8 cellular contexts compared by ENCODE assay signal in genomic region chr7:108454317-108454673, GRCh38. TPM values are rescaled to one million over a fixed set of nuclear protein-coding genes. Genes with fewer than 3 reads are reported as not detected.
DNase-seq lines count a peak whose midpoint lies in the region; ATAC-seq, FAIRE-seq and TF ChIP-seq lines count a peak whose summit lies in the region.

No MANE protein-coding gene starts in this region.

- no peak for TF ChIP-seq CTCF in SK-N-SH (IDR thresholded peaks at IDR 0.05)
- no peak for TF ChIP-seq CTCF in esophagus muscularis mucosa (IDR thresholded peaks at IDR 0.05)
- TF ChIP-seq CTCF in psoas muscle (IDR thresholded peaks at IDR 0.05), result no peak

- CTCF ChIA-PET in SK-N-SH (lab: Yijun Ruan, JAX), result interaction anchor here (0.6 to 5.6 kb wide), 24 partner anchors 9 to 451 kb away, joined by 3 to 53 read pairs (median 5); partner anchors contain the start of gene LAMB1

- TF ChIP-seq EP300 in SK-N-SH (IDR thresholded peaks at IDR 0.05; ENCODE audit: borderline replicate concordance in 1 of 2, low read depth in 1 of 2, low read length in 1 of 2) (no peak), esophagus muscularis mucosa (IDR thresholded peaks at IDR 0.05) (no peak)

- no peak for FAIRE-seq in frontal cortex (lab: Jason Lieb, UNC)

- H3K27ac ChIP-seq in SK-N-SH (ENCODE audit: low read depth in 2 of 2, low read length in 1 of 2) (peak overlapping the region in 1 of 2 experiments; percentile 88; a peak in 2 of 4 replicates), esophagus muscularis mucosa (replicated peaks in 1 of 4) (no peak overlapping the region), psoas muscle (no peak overlapping the region)

- ATAC-seq in psoas muscle, result no peak

- H2AFZ ChIP-seq in SK-N-SH (ENCODE audit: low read depth), result peak overlapping the region; percentile 81; the same call in 1 of the 2 replicates

- no peaks in the 10 kb centered on the region for H3F3A ChIP-seq in SK-N-SH (replicated peaks; ENCODE audit: insufficient read depth)

- WGBS in SK-N-SH (ENCODE audit: low lambda C conversion rate), result 40% methylated on average over 4 of the region's 4 CpGs
- 60% methylated on average over 4 of the region's 4 CpGs for WGBS in esophagus muscularis mucosa
- WGBS in psoas muscle, 3 donors, result 44 to 52% (median 49%) methylated on average over 4 of the region's 4 CpGs

- H3K4me1 ChIP-seq in ES-I3 (ENCODE audit: insufficient read depth, low read length) (peaks cover 3% of the 10 kb centered on the region; the same call in 1 of the 2 replicates), SK-N-SH (ENCODE audit: control insufficient read depth in 1 of 2, insufficient read depth in 2 of 2, low read depth in 1 of 2, low read length in 1 of 2) (peaks cover 0 to 4% of the 10 kb centered on the region in 2 experiments; a peak in 2 of 4 replicates), esophagus muscularis mucosa (peaks cover 18 to 30% (median 26%) of the 10 kb centered on the region in 4 donors), psoas muscle (peaks cover 12% of the 10 kb centered on the region)

- DNase-seq in SK-N-SH (no peak), esophagus muscularis mucosa (ENCODE audit: extremely low spot score) (no peak), psoas muscle (no peak), NOMO-1 (lab: John Stamatoyannopoulos, UW; ENCODE audit: unreplicated experiment in 2 of 2) (no peak), frontal cortex (ENCODE audit: low spot score in 2 of 2) (no peak)
- DNase-seq in stimulated activated CD4-positive, alpha-beta T cell treated with anti-CD3 and anti-CD28 coated beads, Interleukin-4, amount 100 ng/mL, for 1 hour, result no peak
- no peak for DNase-seq in activated CD4-positive, CD25-positive, alpha-beta regulatory T cell treated with anti-CD3 and anti-CD28 coated beads, Interleukin-2, amount 50 U/mL, for 72 hours

- H3K9me3 ChIP-seq in ES-I3 (ENCODE audit: control insufficient read depth, insufficient read depth, low read length), result no peaks in the 10 kb centered on the region
- no peaks in the 10 kb centered on the region for H3K9me3 ChIP-seq in SK-N-SH
- no peaks in the 10 kb centered on the region for H3K9me3 ChIP-seq in esophagus muscularis mucosa
- no peaks in the 10 kb centered on the region for H3K9me3 ChIP-seq in psoas muscle

- H4K20me1 ChIP-seq in SK-N-SH (ENCODE audit: insufficient read depth), result no peaks in the 10 kb centered on the region

- H3K27me3 ChIP-seq in SK-N-SH (ENCODE audit: insufficient read depth) (peaks cover 48% of the 10 kb centered on the region), esophagus muscularis mucosa (peaks cover 0 to 73% (median 35%) of the 10 kb centered on the region in 4 donors), psoas muscle (ENCODE audit: insufficient read depth in 3 of 3, low read length in 2 of 3) (peaks cover 3 to 79% (median 14%) of the 10 kb centered on the region in 3 donors)

- H3K4me3 ChIP-seq in SK-N-SH (ENCODE audit: low read depth in 2 of 2, low read length in 1 of 2) (peak overlapping the region; percentile 59 to 64), esophagus muscularis mucosa (peak overlapping the region; percentile 53 to 63 (median 55)), psoas muscle (peak overlapping the region; percentile 63)

- no peaks in the 10 kb centered on the region for H3K9me2 ChIP-seq in SK-N-SH

- intact Hi-C loops in esophagus muscularis mucosa (cut with DNase I) (no loop called here), psoas muscle (cut with DNase I) (no loop called here)

- H3K36me3 ChIP-seq in ES-I3 (ENCODE audit: insufficient read depth, low read length), result no peaks in the 10 kb centered on the region
- H3K36me3 ChIP-seq in SK-N-SH (replicated peaks in 1 of 2; ENCODE audit: control insufficient read depth in 1 of 2, insufficient read depth in 2 of 2, low read length in 1 of 2), result no peaks in the 10 kb centered on the region
- H3K36me3 ChIP-seq in esophagus muscularis mucosa, result no peaks in the 10 kb centered on the region
- no peaks in the 10 kb centered on the region for H3K36me3 ChIP-seq in psoas muscle (ENCODE audit: insufficient read depth in 1 of 2, low read depth in 1 of 2)

- TF ChIP-seq RAD21 in SK-N-SH (IDR thresholded peaks at IDR 0.05; ENCODE audit: low read length), result no peak

- POLR2A ChIA-PET in SK-N-SH (lab: Yijun Ruan, JAX), result interaction anchor here (0.7 to 2.4 kb wide), 5 partner anchors 28 to 271 kb away, joined by 3 to 9 read pairs (median 3); partner anchors contain the start of genes DNAJB9 and THAP5

- peak overlapping the region; percentile 94 for H3K4me2 ChIP-seq in SK-N-SH

- H3K9ac ChIP-seq in ES-I3 (ENCODE audit: low read depth, low read length), result peak overlapping the region; percentile 72; the same call in 1 of the 2 replicates
- no peak overlapping the region; the same call in 1 of the 2 replicates for H3K9ac ChIP-seq in SK-N-SH

- H3K79me2 ChIP-seq in SK-N-SH (ENCODE audit: insufficient read depth), result no peaks in the 10 kb centered on the region

- no peak for TF ChIP-seq POLR2A in esophagus muscularis mucosa (IDR thresholded peaks at IDR 0.05; ENCODE audit: low read depth)

TF ChIP-seq in SK-N-SH, 30 proteins besides CTCF, POLR2A, EP300 and RAD21:
- no peak for TF ChIP-seq EZH2phosphoT487 (IDR thresholded peaks at IDR 0.05; ENCODE audit: borderline replicate concordance, low read depth)
- TF ChIP-seq MEF2A (IDR thresholded peaks at IDR 0.05; ENCODE audit: borderline replicate concordance, low read depth), result no peak
- no peak for TF ChIP-seq YY1 (IDR thresholded peaks at IDR 0.05; ENCODE audit: low read depth)
- TF ChIP-seq RXRA (IDR thresholded peaks at IDR 0.05; ENCODE audit: borderline replicate concordance, low read depth), result no peak
- no peak for TF ChIP-seq GABPA (IDR thresholded peaks at IDR 0.05; ENCODE audit: low read depth)
- TF ChIP-seq TAF1 (IDR thresholded peaks at IDR 0.05; ENCODE audit: borderline replicate concordance, low read depth, low read length), result no peak
- TF ChIP-seq TEAD4 (IDR thresholded peaks at IDR 0.05; ENCODE audit: borderline replicate concordance, insufficient read depth), result no peak
- TF ChIP-seq IRF3 (IDR thresholded peaks at IDR 0.05; ENCODE audit: low read depth, low read length), result no peak
- TF ChIP-seq POLR2AphosphoS5 (IDR thresholded peaks at IDR 0.05; ENCODE audit: low read depth, low read length), result no peak
- TF ChIP-seq FOXM1 (IDR thresholded peaks at IDR 0.05; ENCODE audit: low read depth), result no peak
- TF ChIP-seq GATA2 (CRISPR knock-in tag; IDR thresholded peaks at IDR 0.05), result no peak
- no peak for TF ChIP-seq SMC3 (IDR thresholded peaks at IDR 0.05; ENCODE audit: low read depth, low read length)
- TF ChIP-seq ZBTB33 (IDR thresholded peaks at IDR 0.05; ENCODE audit: borderline replicate concordance, low read depth), result no peak
- TF ChIP-seq USF1 (IDR thresholded peaks at IDR 0.05; ENCODE audit: borderline replicate concordance, low read depth), result no peak

RNA-seq across cellular contexts. Expression of gene NRCAM, which starts 1.9 kb away (rescaled TPM):
- polyA plus RNA-seq in SK-N-SH (2012; rRNA removed) (1.1 and 5.1 TPM in 2 replicates), psoas muscle (1 to 10 TPM in 1 of 3 donors, under 1 TPM in 2; 0.06 to 1.8 (median 0.55) TPM)
- 5.6 and 9.1 TPM in 2 replicates for polyA plus RNA-seq in SK-N-SH (2012; cell fraction: cytosol; rRNA removed)
- 2.2 and 2.6 TPM in 2 replicates for polyA plus RNA-seq in SK-N-SH (2012; cell fraction: nucleus; rRNA removed)
- total RNA-seq in esophagus muscularis mucosa (1 to 10 TPM; 2.9 to 5.2 (median 3.3) TPM), psoas muscle (1 to 10 TPM in 2 of 4 donors, under 1 TPM in 2; 0.21 to 1.1 (median 0.64) TPM), frontal cortex (143 TPM)

Comparison
In these comparisons a context has a peak if more than half of its experiments do, and no peak if none do; other contexts are left out.
1. RNA of gene NRCAM, which starts 1.9 kb away (total RNA-seq): 143 TPM in frontal cortex (single experiment); 2.9 to 5.2 TPM in esophagus muscularis mucosa and 0.21 to 1.1 TPM in psoas muscle; every median in the first group is over 10 times any median in the second.
2. Peak in every context shown above with its lines, with median percentiles within 50 percentile points of each other: H3K4me3 ChIP-seq.